Comparison of ENCODE assay signal across 8 cellular contexts in genomic region chr5:14174235-14174636, GRCh38. TPM values are rescaled to one million over a fixed set of nuclear protein-coding genes. Genes with fewer than 3 reads are reported as not detected.
DNase-seq lines count a peak whose midpoint lies in the region; ATAC-seq and TF ChIP-seq lines count a peak whose summit lies in the region.

No MANE protein-coding gene starts in this region.

- intact Hi-C loops in heart left ventricle (cut with DNase I), result no loop called here

- ATAC-seq in GM21619 (IDR thresholded peaks at IDR 0.05; ENCODE audit: unreplicated experiment), result peak; percentile 42
- peak in 3 of 4 donors; percentile 15 to 40 (median 18) for ATAC-seq in heart left ventricle

- no peak for TF ChIP-seq CTCF in heart left ventricle (IDR thresholded peaks at IDR 0.05)

- H3K36me3 ChIP-seq in heart left ventricle, result no peaks in the 10 kb centered on the region
- no peaks in the 10 kb centered on the region for H3K36me3 ChIP-seq in thymus (ENCODE audit: control insufficient read depth, insufficient read depth)

- H3K27me3 ChIP-seq in heart left ventricle (no peaks in the 10 kb centered on the region), thymus (ENCODE audit: control insufficient read depth, insufficient read depth) (no peaks in the 10 kb centered on the region)

- TF ChIP-seq POLR2A in heart left ventricle (IDR thresholded peaks at IDR 0.05), result no peak

- peaks cover 3 to 71% (median 50%) of the 10 kb centered on the region in 12 donors for H3K4me1 ChIP-seq in heart left ventricle
- peaks cover 7% of the 10 kb centered on the region for H3K4me1 ChIP-seq in thymus (ENCODE audit: control insufficient read depth, insufficient read depth, low read length)

- H3K9me3 ChIP-seq in heart left ventricle (no peaks in the 10 kb centered on the region), thymus (ENCODE audit: control insufficient read depth) (no peaks in the 10 kb centered on the region)

- no peak overlapping the region for H3K4me3 ChIP-seq in heart left ventricle
- peak overlapping the region; percentile 22 for H3K4me3 ChIP-seq in thymus (ENCODE audit: low read length)

- DNase-seq in NCI-H2171 (lab: John Stamatoyannopoulos, UW) (peak; percentile 46), heart left ventricle (no peak), NCI-H1930 (lab: John Stamatoyannopoulos, UW) (no peak), NCI-H2196 treated with DMSO at 0.1 percent for 48 hours (lab: John Stamatoyannopoulos, UW; ENCODE audit: unreplicated experiment) (no peak), midbrain (lab: John Stamatoyannopoulos, UW) (no peak), NCI-H446 (lab: John Stamatoyannopoulos, UW) (no peak)

- peak overlapping the region in 2 of 12 donors; percentile 3 to 23 for H3K27ac ChIP-seq in heart left ventricle
- no peak overlapping the region for H3K27ac ChIP-seq in thymus (ENCODE audit: low read depth)

- 48 to 54% (median 51%) methylated on average over 8 of the region's 8 CpGs for WGBS in heart left ventricle, 4 donors
- 15% methylated on average over 8 of the region's 8 CpGs for WGBS in thymus

RNA-seq across cellular contexts. Expression of gene TRIO, which starts 31.1 kb away (rescaled TPM):
- 10 to 100 TPM; 45.4 to 99.1 (median 63.2) TPM for total RNA-seq in heart left ventricle
- polyA plus RNA-seq in heart left ventricle (10 to 100 TPM; 35.2 to 50.9 TPM), thymus (52.1 TPM)
